9 cellular contexts compared by ENCODE assay signal in the genomic region with DNA sequence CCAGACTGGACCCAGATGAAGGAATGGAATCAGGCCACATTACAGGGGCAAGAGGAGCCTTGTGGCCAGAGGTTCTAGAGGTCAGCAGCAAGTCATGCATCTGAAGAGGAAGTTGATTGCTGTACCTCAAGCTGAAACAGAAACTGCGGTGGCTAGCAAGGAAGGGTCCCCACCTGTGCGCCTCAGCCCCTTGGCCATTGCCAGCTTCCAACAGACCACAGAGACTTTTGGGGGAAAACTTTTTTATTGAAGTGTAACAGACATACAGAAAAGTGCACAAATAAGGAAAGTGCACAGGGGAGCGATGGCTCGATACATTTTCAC. TPM values are rescaled to one million over a fixed set of nuclear protein-coding genes. Genes with fewer than 3 reads are reported as not detected.
DNase-seq lines count a peak whose midpoint lies in the region; ATAC-seq, FAIRE-seq and TF ChIP-seq lines count a peak whose summit lies in the region.
"Had no signal": no experiment of that assay in that cellular context is flagged by ENCODE, and none has a peak within 500 bp of the region (broad histone marks: within the 10 kb centered on the region; RNA-seq: fewer than 3 reads in every experiment).

No MANE protein-coding gene starts in this region.

- TF ChIP-seq CTCF in PC-3 (conservative IDR thresholded peaks at IDR 0.05; ENCODE audit: low read depth, low read length): no peak

- H3K4me1 ChIP-seq in PC-3 (ENCODE audit: insufficient read depth, low read length): no peaks in the 10 kb centered on the region

- no peaks in the 10 kb centered on the region for H3K79me2 ChIP-seq in PC-3 (ENCODE audit: low read length)

- no peak overlapping the region for H3K27ac ChIP-seq in PC-3 (ENCODE audit: low read length)
- no peak overlapping the region for H3K27ac ChIP-seq in substantia nigra (ENCODE audit: low read depth, low read length, poor library complexity, severe bottlenecking)

- H3F3A ChIP-seq in PC-3 (ENCODE audit: low read length, unreplicated experiment): no peaks in the 10 kb centered on the region

- POLR2A ChIA-PET in PC-3 (lab: Charles Lee; ENCODE audit: unreplicated experiment): no interaction called here

- no peak overlapping the region for H3K9ac ChIP-seq in PC-3 (ENCODE audit: low read length)

- no peaks in the 10 kb centered on the region for H4K20me1 ChIP-seq in PC-3 (ENCODE audit: low read length)

- CTCF ChIA-PET in PC-3 (lab: Charles Lee): no interaction called here

- H3K9me2 ChIP-seq in PC-3 (replicated peaks; ENCODE audit: low read length): no peaks in the 10 kb centered on the region

- DNase-seq in AML-193 (lab: John Stamatoyannopoulos, UW) (peak; percentile 75 to 77), GM19239 (ENCODE audit: insufficient read length, low spot score) (peak; percentile 62), PC-3 (no peak), NCI-H1048 (lab: John Stamatoyannopoulos, UW) (no peak), pons (ENCODE audit: low spot score) (no peak), substantia nigra (lab: John Stamatoyannopoulos, UW) (no peak)
- no peak for DNase-seq in activated CD4-positive, CD25-positive, alpha-beta regulatory T cell treated with anti-CD3 and anti-CD28 coated beads, Interleukin-2, amount 50 U/mL, for 72 hours
- DNase-seq: activated effector memory CD4-positive, alpha-beta T cell treated with anti-CD3 and anti-CD28 coated beads, Interleukin-2, amount 50 U/mL, for 16 hours had no signal

- peak overlapping the region; percentile 21; the same call in 1 of the 2 replicates for H2AFZ ChIP-seq in PC-3 (ENCODE audit: low read length)

- FAIRE-seq in GM19239 (lab: Jason Lieb, UNC): peak; percentile 97

- intact Hi-C loops in PC-3 (cut with micrococcal nuclease): no loop called here

- no peaks in the 10 kb centered on the region for H3K27me3 ChIP-seq in PC-3 (ENCODE audit: low read length)

- no peak overlapping the region for H3K4me2 ChIP-seq in PC-3 (ENCODE audit: low read length)

- no peaks in the 10 kb centered on the region for H3K9me3 ChIP-seq in PC-3 (ENCODE audit: low read length)

- H3K36me3 ChIP-seq in PC-3 (ENCODE audit: low read depth, low read length): no peaks in the 10 kb centered on the region

- BruUV-seq in PC-3 (replicated peaks; lab: Mats Ljungman, UMichigan): no TSS peak

- no peak overlapping the region for H3K4me3 ChIP-seq in PC-3 (ENCODE audit: low read length)

- peak; percentile 85 for ATAC-seq in HG03045 (IDR thresholded peaks at IDR 0.05; ENCODE audit: unreplicated experiment)
- no peak for ATAC-seq in PC-3

RNA-seq across cellular contexts. Expression of a gene that starts 26.8 kb away (rescaled TPM):
- total RNA-seq in PC-3 (2014; rRNA removed): 11.7 and 13.1 TPM in 2 replicates

Comparison
In these comparisons a context has a peak if more than half of its experiments do, and no peak if none do; other contexts are left out.
1. DNase-seq: peak in AML-193 (2 of 2) and GM19239 (single experiment); none in PC-3 (single experiment), NCI-H1048 (single experiment), pons (single experiment), substantia nigra (0 of 49) and activated CD4-positive, CD25-positive, alpha-beta regulatory T cell treated with anti-CD3 and anti-CD28 coated beads, Interleukin-2, amount 50 U/mL, for 72 hours (single experiment).